7 cellular contexts compared by ENCODE assay signal in the genomic region with DNA sequence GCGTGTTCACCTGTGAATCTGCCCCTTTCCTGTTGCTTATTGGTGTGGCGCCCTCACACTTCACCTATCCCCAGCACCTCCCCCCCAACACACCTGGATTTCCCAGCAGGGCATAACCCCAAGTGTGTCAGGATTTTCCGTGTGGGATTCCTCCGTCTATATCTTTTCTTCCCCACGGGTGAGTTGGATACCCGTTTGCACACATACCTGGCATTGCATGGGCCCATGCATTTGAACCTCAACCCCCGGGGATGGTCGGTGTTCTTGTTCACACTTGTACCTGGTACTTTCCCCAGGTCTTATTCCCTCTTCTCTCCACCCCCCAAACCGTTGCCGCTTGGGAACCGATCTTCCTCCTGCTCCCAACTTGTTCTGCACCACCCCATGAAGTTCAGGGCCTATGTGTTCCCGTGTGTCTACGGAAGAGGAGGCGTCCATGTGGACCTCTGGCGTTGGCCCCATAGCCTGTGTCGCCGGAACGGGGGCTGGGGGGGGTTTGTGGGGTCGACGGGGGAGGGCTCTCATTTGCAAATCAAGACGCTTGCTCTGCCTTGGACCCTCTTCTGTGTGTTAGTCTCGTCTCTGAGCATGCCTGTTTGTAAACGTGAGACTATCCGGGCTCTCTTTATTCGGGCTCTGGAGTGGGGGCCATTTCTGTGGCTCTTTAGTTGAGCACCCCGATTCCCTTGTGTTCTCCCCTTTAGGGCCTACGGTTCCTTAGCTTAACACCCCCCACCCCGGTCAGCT. TPM values are rescaled to one million over a fixed set of nuclear protein-coding genes. Genes with fewer than 3 reads are reported as not detected.
A peak's percentile ranks its signal among the peaks of the same experiment; 100 is the strongest.
DNase-seq lines count a peak whose midpoint lies in the region; FAIRE-seq and TF ChIP-seq lines count a peak whose summit lies in the region.

No MANE protein-coding gene starts in this region.

- TF ChIP-seq CTCF in GM12865 (IDR thresholded peaks at IDR 0.05; ENCODE audit: insufficient read depth, low read depth, low read length, missing control alignments) (no peak), adrenal gland (IDR thresholded peaks at IDR 0.05) (no peak)

- FAIRE-seq in RCC 7860 (lab: Jason Lieb, UNC) = no peak

- H3K27me3 ChIP-seq in adrenal gland = no peaks in the 10 kb centered on the region

- peaks cover 0 to 42% of the 10 kb centered on the region in 2 donors for H3K36me3 ChIP-seq in adrenal gland (replicated peaks in 1 of 2)

- peak overlapping the region; percentile 76 for H3K4me3 ChIP-seq in GM12865 (ENCODE audit: low read depth, low read length)
- peak overlapping the region in 2 of 4 donors; percentile 74 to 95 for H3K4me3 ChIP-seq in adrenal gland

- H3K9me3 ChIP-seq in adrenal gland (replicated peaks in 1 of 3) = no peaks in the 10 kb centered on the region

- DNase-seq in GM12865 (ENCODE audit: low read depth) = peak; percentile 45
- DNase-seq in NCI-H1694 treated with DMSO at 0.1 percent for 48 hours (lab: John Stamatoyannopoulos, UW) = peak; percentile 32
- DNase-seq in adrenal gland = peak in 4 of 7 donors; percentile 28 to 44 (median 31)
- peak; percentile 33 for DNase-seq in kidney tubule cell (ENCODE audit: low spot score)
- peak in 5 of 49 donors; percentile 13 to 30 (median 23) for DNase-seq in substantia nigra (lab: John Stamatoyannopoulos, UW)
- DNase-seq in RCC 7860 (ENCODE audit: low spot score) = no peak
- no peak for DNase-seq in HuH-7.5 (ENCODE audit: low spot score)

- 2 to 4% (median 4%) methylated on average over 21 to 28 of the region's 28 CpGs for WGBS in adrenal gland, 4 donors

- no peak for TF ChIP-seq POLR2A in adrenal gland (IDR thresholded peaks at IDR 0.05)

- peaks cover 9 to 18% of the 10 kb centered on the region in 2 donors for H3K4me1 ChIP-seq in adrenal gland (replicated peaks in 1 of 2)

- H3K27ac ChIP-seq in adrenal gland = peak overlapping the region in 4 of 5 donors; percentile 21 to 93 (median 68)
- peak overlapping the region; percentile 88 for H3K27ac ChIP-seq in substantia nigra (ENCODE audit: low read depth, low read length, poor library complexity, severe bottlenecking)

- intact Hi-C loops in adrenal gland (cut with DNase I) = no loop called here

RNA-seq across cellular contexts. Expression of gene PRR12, which starts 1.7 kb away (rescaled TPM):
- total RNA-seq in adrenal gland = 10 to 100 TPM; 14.3 to 39.3 (median 18.4) TPM
- 10 to 100 TPM in 1 of 3 donors, 1 to 10 TPM in 2; 4.2 to 49.8 (median 9.5) TPM for polyA plus RNA-seq in adrenal gland

RNA-seq across cellular contexts. Expression of gene PRRG2, which starts 11.5 kb away (rescaled TPM):
- 1 to 10 TPM in 2 of 8 donors, under 1 TPM in 4, not detected in 2; 0.75 to 1.2 (median 0.89) TPM for total RNA-seq in adrenal gland
- polyA plus RNA-seq in adrenal gland = 1 to 10 TPM in 1 of 3 donors, under 1 TPM in 2; 0.33 to 1.2 (median 0.71) TPM

RNA-seq across cellular contexts. Expression of gene NOSIP, which starts 12.3 kb away (rescaled TPM):
- total RNA-seq in adrenal gland = 10 to 100 TPM; 53.3 to 94.4 (median 60.7) TPM
- polyA plus RNA-seq in adrenal gland = 100 to 1,000 TPM in 2 of 3 donors, 10 to 100 TPM in 1; 35.0 to 159 (median 145) TPM

RNA-seq across cellular contexts. Expression of gene RRAS, which starts 47.3 kb away (rescaled TPM):
- total RNA-seq in adrenal gland = 10 to 100 TPM; 20.4 to 77.9 (median 42.3) TPM
- 100 to 1,000 TPM in 2 of 3 donors, 10 to 100 TPM in 1; 21.9 to 180 (median 167) TPM for polyA plus RNA-seq in adrenal gland

RNA-seq across cellular contexts. Expression of gene SCAF1, which starts 49.4 kb away (rescaled TPM):
- 10 to 100 TPM; 22.7 to 81.3 (median 50.6) TPM for total RNA-seq in adrenal gland
- 10 to 100 TPM in 2 of 3 donors, 1 to 10 TPM in 1; 7.9 to 67.7 (median 27.1) TPM for polyA plus RNA-seq in adrenal gland

Comparison
In these comparisons a context has a peak if more than half of its experiments do, and no peak if none do; other contexts are left out.
1. DNase-seq: peak in GM12865 (single experiment), NCI-H1694 treated with DMSO at 0.1 percent for 48 hours (single experiment), adrenal gland (4 of 7) and kidney tubule cell (single experiment); none in RCC 7860 (single experiment) and HuH-7.5 (single experiment).